In the genomic region with DNA sequence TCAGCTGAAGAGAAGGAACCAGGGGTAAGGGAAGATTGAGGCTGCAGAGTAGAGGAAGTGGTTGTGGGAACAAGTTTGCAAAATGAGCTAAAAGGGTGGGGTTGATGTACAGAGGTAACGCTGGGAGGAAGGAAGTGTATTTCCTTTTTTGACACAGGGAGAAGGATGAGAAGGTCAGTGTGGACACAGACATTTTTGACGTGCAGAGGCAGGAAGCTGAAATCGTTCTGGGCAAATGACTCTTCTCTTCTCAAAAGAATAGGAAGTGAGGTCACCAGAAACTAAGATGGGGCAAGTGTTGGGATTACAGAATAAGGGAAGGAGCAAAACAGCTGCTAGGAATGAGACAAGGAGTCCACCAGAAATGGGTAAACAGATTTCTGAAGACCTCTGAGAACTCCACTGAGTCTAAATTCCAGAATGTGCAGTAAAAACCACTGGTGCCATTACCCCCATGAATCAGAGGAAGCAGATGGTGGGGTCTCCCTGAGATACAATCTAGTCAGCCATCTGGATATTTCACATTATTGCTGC, we compare ENCODE assay signal across 9 cellular contexts. TPM values are rescaled to one million over a fixed set of nuclear protein-coding genes. Genes with fewer than 3 reads are reported as not detected.
DNase-seq lines count a peak whose midpoint lies in the region; ATAC-seq, FAIRE-seq and TF ChIP-seq lines count a peak whose summit lies in the region.
"Had no signal": no experiment of that assay in that cellular context is flagged by ENCODE, and none has a peak within 500 bp of the region (broad histone marks: within the 10 kb centered on the region; RNA-seq: fewer than 3 reads in every experiment).

No MANE protein-coding gene starts in this region.

- TF ChIP-seq POLR2A in HCT116 (IDR thresholded peaks at IDR 0.05; ENCODE audit: borderline replicate concordance, extremely low read depth, insufficient read depth, insufficient read length), result no peak

- ATAC-seq in HCT116 (peak; percentile 25; the same call in 1 of the 2 replicates), T-cell (replicated peaks in 1 of 4) (peak; percentile 90 to 94 (median 92)), GM21528 (IDR thresholded peaks at IDR 0.05; ENCODE audit: low FRiP score, unreplicated experiment) (no peak), HG02763 (IDR thresholded peaks at IDR 0.05; ENCODE audit: unreplicated experiment) (no peak)

- no peaks in the 10 kb centered on the region for H3K36me3 ChIP-seq in HCT116 (ENCODE audit: control insufficient read depth in 1 of 2, insufficient read depth in 2 of 2, low read length in 2 of 2)

- H3K4me1 Mint-ChIP-seq in CD14-positive monocyte (peaks cover 14% of the 10 kb centered on the region), T-cell (peaks cover 10 to 18% (median 14%) of the 10 kb centered on the region in 3 donors)

- CTCF ChIA-PET in HCT116 (lab: Charles Lee), result interaction anchor here (0.9 to 1.3 kb wide), 2 partner anchors 13 to 14 kb away, joined by 4 to 7 read pairs; no protein-coding TSS in a partner anchor
- CTCF ChIA-PET in T-cell (lab: Charles Lee), result interaction anchor here in 1 of 2 donors (0.7 to 1.6 kb wide), 8 partner anchors 13 to 500 kb away, joined by 3 to 8 read pairs (median 3); partner anchors contain the start of genes CREG2 and RNF149

- H3K36me3 Mint-ChIP-seq in CD14-positive monocyte, result no peaks in the 10 kb centered on the region
- no peaks in the 10 kb centered on the region for H3K36me3 Mint-ChIP-seq in T-cell

- no peaks in the 10 kb centered on the region for H4K20me1 ChIP-seq in HCT116 (ENCODE audit: insufficient read depth)

- H3K4me3 Mint-ChIP-seq in CD14-positive monocyte, result no peak overlapping the region
- no peak overlapping the region for H3K4me3 Mint-ChIP-seq in T-cell

- POLR2A ChIA-PET in HCT116 (lab: Charles Lee), result interaction anchor here (1.1 kb wide), 1 partner anchor 20 kb away, joined by 4 read pairs; the partner anchor contains the start of gene RNF149
- POLR2A ChIA-PET in T-cell (lab: Charles Lee), result interaction anchor here in 1 of 2 donors (0.9 to 1.3 kb wide), 3 partner anchors 20 to 327 kb away, joined by 3 to 4 read pairs (median 4); partner anchors contain the start of genes RNF149 and RPL31

- H3K4me2 ChIP-seq in HCT116 (ENCODE audit: low read length), result peak overlapping the region; percentile 50

- H2AFZ ChIP-seq in HCT116 (ENCODE audit: low read depth, low read length, poor library complexity, severe bottlenecking), result peak overlapping the region; percentile 35

- peaks cover 11 to 18% of the 10 kb centered on the region in 2 experiments; a peak in 3 of 4 replicates for H3K4me1 ChIP-seq in HCT116 (ENCODE audit: control insufficient read depth in 1 of 2, insufficient read depth in 2 of 2, low read length in 2 of 2)

- H3K79me2 ChIP-seq in HCT116 (ENCODE audit: insufficient read depth, low read length), result no peaks in the 10 kb centered on the region

- intact Hi-C loops in CD14-positive monocyte (cut with micrococcal nuclease) (loop anchor here in 1 of 2 donors (2.0 kb wide), 1 partner anchor 20 kb away; the partner anchor contains the start of gene RNF149), HCT116 (cut with micrococcal nuclease) (no loop called here)

- FAIRE-seq in HTR-8/SVneo (lab: Jason Lieb, UNC), result no peak

- H3K9me2 ChIP-seq in HCT116 (ENCODE audit: insufficient read depth), result no peaks in the 10 kb centered on the region

- BruUV-seq in HCT116 (replicated peaks; lab: Mats Ljungman, UMichigan), result no TSS peak

- H3K27me3 ChIP-seq in HCT116 (ENCODE audit: insufficient read depth, low read length), result no peaks in the 10 kb centered on the region
- H3K27me3 ChIP-seq: body of pancreas had no signal

- H3K9me3 ChIP-seq in HCT116 (ENCODE audit: control insufficient read depth in 1 of 2, insufficient read depth in 1 of 2, low read depth in 1 of 2, low read length in 2 of 2), result peaks cover 0 to 7% of the 10 kb centered on the region in 2 experiments; a peak in 2 of 4 replicates
- H3K9me3 ChIP-seq: body of pancreas had no signal

- TF ChIP-seq CTCF in CD14-positive monocyte (IDR thresholded peaks at IDR 0.05), result no peak
- no peak for TF ChIP-seq CTCF in HCT116 (IDR thresholded peaks at IDR 0.05 in 2 of 3, conservative IDR thresholded peaks at IDR 0.05 in 1 of 3; ENCODE audit: borderline replicate concordance in 1 of 3, insufficient read depth in 1 of 3, low read depth in 2 of 3, low read length in 2 of 3)

- RAD21 ChIA-PET in HCT116 (lab: Charles Lee; ENCODE audit: low non-redundant PET in 1 of 2, low total read pairs in 2 of 2, uncharacterized antibody in 2 of 2, unreplicated experiment in 2 of 2), result no interaction called here

- H3K9ac ChIP-seq in HCT116 (ENCODE audit: low read length), result no peak overlapping the region

- H3K4me3 ChIP-seq in HCT116 (replicated peaks in 1 of 2; ENCODE audit: low read depth in 1 of 2, low read length in 2 of 2), result no peak overlapping the region
- H3K4me3 ChIP-seq: body of pancreas had no signal

- H3K27ac Mint-ChIP-seq in CD14-positive monocyte, result no peak overlapping the region
- no peak overlapping the region for H3K27ac Mint-ChIP-seq in T-cell

- peak; percentile 84 for DNase-seq in CD14-positive monocyte (ENCODE audit: low spot score)
- DNase-seq in HCT116 (ENCODE audit: low read depth, low spot score), result no peak
- peak in 20 of 34 experiments; percentile 14 to 72 (median 38) for DNase-seq in T-cell
- peak; percentile 48 for DNase-seq in iris pigment epithelial cell (ENCODE audit: low read depth)
- DNase-seq in foreskin melanocyte, result no peak
- DNase-seq in HTR-8/SVneo (ENCODE audit: insufficient read length, low spot score), result no peak

- H3K27me3 Mint-ChIP-seq in CD14-positive monocyte (ENCODE audit: low read depth in 3 of 3) (peaks cover 0 to 2% (median 2%) of the 10 kb centered on the region in 3 donors), T-cell (no peaks in the 10 kb centered on the region)

- no peak overlapping the region for H3K27ac ChIP-seq in HCT116 (ENCODE audit: low read depth, low read length)

- H3K9me3 Mint-ChIP-seq in CD14-positive monocyte, result peaks cover 0 to 2% (median 0%) of the 10 kb centered on the region in 7 donors
- no peaks in the 10 kb centered on the region for H3K9me3 Mint-ChIP-seq in T-cell

- no peak for TF ChIP-seq RAD21 in HCT116 (IDR thresholded peaks at IDR 0.05; ENCODE audit: low read depth)

TF ChIP-seq in HCT116, 20 proteins besides CTCF, POLR2A, EP300 and RAD21:
- TF ChIP-seq CEBPB (IDR thresholded peaks at IDR 0.05; ENCODE audit: low read depth), result no peak
- TF ChIP-seq SRF (IDR thresholded peaks at IDR 0.05; ENCODE audit: low read depth), result 0 out of 2 replicates have a peak, but pooled peaks have one; percentile 20

RNA-seq across cellular contexts. Expression of gene RNF149, which starts 20.0 kb away (rescaled TPM):
- polyA plus RNA-seq in CD14-positive monocyte, result 100 to 1,000 TPM; 112 to 141 TPM
- total RNA-seq in HCT116 (2021; ENCODE audit: unreplicated experiment) (40.2 TPM), T-cell (100 to 1,000 TPM; 114 to 139 (median 123) TPM)
- 17.1 and 20.1 TPM in 2 replicates for polyA plus RNA-seq in HCT116 (2012)

RNA-seq across cellular contexts. Expression of gene CREG2, which starts 58.8 kb away (rescaled TPM):
- polyA plus RNA-seq in CD14-positive monocyte, result not detected
- total RNA-seq in HCT116 (2021; ENCODE audit: unreplicated experiment) (0.12 TPM), T-cell (under 1 TPM in 1 of 5 donors, not detected in 4; 0.13 TPM)
- 0.16 and 0.29 TPM in 2 replicates for polyA plus RNA-seq in HCT116 (2012)
- total RNA-seq: body of pancreas had no signal

Comparison
In these comparisons a context has a peak if more than half of its experiments do, and no peak if none do; other contexts are left out.
1. DNase-seq: peak in CD14-positive monocyte (single experiment), T-cell (20 of 34) and iris pigment epithelial cell (single experiment); none in HCT116 (single experiment), foreskin melanocyte (single experiment) and HTR-8/SVneo (single experiment).
2. ATAC-seq: peak in HCT116 (single experiment) and T-cell (4 of 4); none in GM21528 (single experiment) and HG02763 (single experiment).